8 cellular contexts compared by ENCODE assay signal in the genomic region with DNA sequence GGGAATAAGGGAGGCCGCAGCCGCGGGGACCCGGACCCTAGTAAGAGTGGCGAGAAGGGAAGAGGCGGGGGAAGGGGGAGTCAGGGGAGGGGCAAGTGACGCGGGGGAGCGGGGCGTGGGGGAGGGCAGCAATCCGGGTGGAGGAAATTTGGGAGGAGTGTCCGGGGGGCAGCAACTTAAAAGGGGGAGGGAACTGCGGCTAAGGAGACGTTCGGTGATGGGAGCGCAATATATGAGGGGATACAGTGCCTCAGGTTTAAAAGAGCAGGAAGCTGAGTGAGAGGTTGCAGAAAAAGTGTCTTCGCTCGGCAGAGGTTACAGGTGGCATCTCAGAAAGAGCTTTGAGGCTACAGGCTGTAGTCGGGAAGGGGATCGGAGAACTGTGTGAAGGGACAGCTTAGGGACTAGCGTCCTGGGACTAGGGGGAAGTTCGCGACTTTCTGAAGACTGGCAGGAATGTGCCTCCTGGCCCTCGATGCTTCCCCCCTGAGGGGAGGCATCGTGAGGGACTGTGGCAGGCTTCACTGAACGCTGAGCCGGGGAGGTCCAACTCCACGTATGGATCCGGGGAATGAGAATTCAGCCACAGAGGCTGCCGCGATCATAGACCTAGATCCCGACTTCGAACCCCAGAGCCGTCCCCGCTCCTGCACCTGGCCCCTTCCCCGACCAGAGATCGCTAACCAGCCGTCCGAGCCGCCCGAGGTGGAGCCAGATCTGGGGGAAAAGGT. TPM values are rescaled to one million over a fixed set of nuclear protein-coding genes. Genes with fewer than 3 reads are reported as not detected.
DNase-seq lines count a peak whose midpoint lies in the region; ATAC-seq lines count a peak whose summit lies in the region.

No MANE protein-coding gene starts in this region.

- H3K27me3 ChIP-seq in esophagus (ENCODE audit: control insufficient read depth in 1 of 2, insufficient read depth in 2 of 2, low read length in 2 of 2): no peaks in the 10 kb centered on the region

- peak overlapping the region; percentile 56 to 60 for H3K4me3 ChIP-seq in esophagus (ENCODE audit: low read depth in 1 of 2, low read length in 2 of 2)

- 1 to 24% methylated on average over 41 of the region's 41 CpGs for WGBS in esophagus, 2 donors

- no peaks in the 10 kb centered on the region for H3K36me3 ChIP-seq in esophagus (ENCODE audit: control insufficient read depth in 2 of 2, insufficient read depth in 2 of 2, low read length in 1 of 2)

- no peaks in the 10 kb centered on the region for H3K9me3 Mint-ChIP-seq in natural killer cell treated with Interleukin-12 subunit alpha and Interleukin-12 subunit beta and Interleukin-15 and Interleukin-18, amount 100 ng/mL, for 72 hours

- H3K4me1 ChIP-seq in esophagus (ENCODE audit: control insufficient read depth in 2 of 2, insufficient read depth in 2 of 2, low read length in 1 of 2): no peaks in the 10 kb centered on the region

- peak; percentile 52 for ATAC-seq in T-helper 17 cell
- ATAC-seq in natural killer cell treated with Interleukin-12 subunit alpha and Interleukin-12 subunit beta and Interleukin-15 and Interleukin-18, amount 100 ng/mL, for 72 hours: peak; percentile 71 to 77

- H3K9me3 ChIP-seq in T-helper 17 cell (ENCODE audit: control insufficient read depth, low read length, poor library complexity, severe bottlenecking) (no peaks in the 10 kb centered on the region), esophagus (ENCODE audit: control insufficient read depth in 2 of 2, insufficient read depth in 1 of 2, low read depth in 1 of 2, low read length in 1 of 2) (no peaks in the 10 kb centered on the region)

- H3K27me3 Mint-ChIP-seq in T-helper 17 cell: no peaks in the 10 kb centered on the region
- H3K27me3 Mint-ChIP-seq in natural killer cell treated with Interleukin-12 subunit alpha and Interleukin-12 subunit beta and Interleukin-15 and Interleukin-18, amount 100 ng/mL, for 72 hours: peaks cover 0 to 19% of the 10 kb centered on the region in 2 donors

- peaks cover 27% of the 10 kb centered on the region for H3K4me1 Mint-ChIP-seq in T-helper 17 cell
- peaks cover 19 to 27% of the 10 kb centered on the region in 2 donors for H3K4me1 Mint-ChIP-seq in natural killer cell treated with Interleukin-12 subunit alpha and Interleukin-12 subunit beta and Interleukin-15 and Interleukin-18, amount 100 ng/mL, for 72 hours (ENCODE audit: low read depth in 2 of 2)

- peak; percentile 42 for DNase-seq in activated T-cell treated with anti-CD3 and anti-CD28 coated beads for 24 hours (ENCODE audit: low read depth)
- DNase-seq in activated T-cell treated with anti-CD3 and anti-CD28 coated beads, Interleukin-2, amount 50 U/mL, for 1 hour: no peak
- DNase-seq in HT1080 (ENCODE audit: low read depth): peak; percentile 25
- peak in 1 of 3 donors; percentile 68 for DNase-seq in T-helper 17 cell
- peak; percentile 67 for DNase-seq in natural killer cell treated with Interleukin-12 subunit alpha and Interleukin-12 subunit beta and Interleukin-15 and Interleukin-18, amount 100 ng/mL, for 72 hours (ENCODE audit: low spot score)
- no peak for DNase-seq in mesenteric fat pad (ENCODE audit: low spot score)
- no peak for DNase-seq in effector CD8-positive, alpha-beta T cell (lab: John Stamatoyannopoulos, UW)

- peaks cover under 1% of the 10 kb centered on the region for H3K36me3 Mint-ChIP-seq in T-helper 17 cell (ENCODE audit: low read depth)
- H3K36me3 Mint-ChIP-seq in natural killer cell treated with Interleukin-12 subunit alpha and Interleukin-12 subunit beta and Interleukin-15 and Interleukin-18, amount 100 ng/mL, for 72 hours: no peaks in the 10 kb centered on the region

- peak overlapping the region; percentile 43 to 78 for H3K27ac ChIP-seq in esophagus (ENCODE audit: low read depth in 2 of 2, low read length in 1 of 2)

- peak overlapping the region; percentile 96 for H3K4me3 Mint-ChIP-seq in T-helper 17 cell
- peak overlapping the region; percentile 99 for H3K4me3 Mint-ChIP-seq in natural killer cell treated with Interleukin-12 subunit alpha and Interleukin-12 subunit beta and Interleukin-15 and Interleukin-18, amount 100 ng/mL, for 72 hours

- peak overlapping the region; percentile 88 for H3K27ac Mint-ChIP-seq in T-helper 17 cell
- peak overlapping the region; percentile 77 to 88 for H3K27ac Mint-ChIP-seq in natural killer cell treated with Interleukin-12 subunit alpha and Interleukin-12 subunit beta and Interleukin-15 and Interleukin-18, amount 100 ng/mL, for 72 hours

RNA-seq across cellular contexts. Expression of a gene that starts 0.5 kb away (rescaled TPM):
- total RNA-seq in HT1080 (2014; rRNA removed; shearing (Covaris generic)): 1.2 and 1.8 TPM in 2 replicates
- polyA plus RNA-seq in HT1080 (2015; cell fraction: cytosol; rRNA removed): 2.9 and 3.5 TPM in 2 replicates
- 7.5 and 9.2 TPM in 2 replicates for polyA plus RNA-seq in HT1080 (2015; cell fraction: nucleus; rRNA removed)
- total RNA-seq in T-helper 17 cell (10 to 100 TPM; 23.4 to 40.1 TPM), mesenteric fat pad (24.7 TPM)
- 10 to 100 TPM in 1 of 2 donors, 1 to 10 TPM in 1; 8.4 to 13.0 TPM for polyA plus RNA-seq in esophagus
- 10 to 100 TPM; 10.0 to 20.6 TPM for total RNA-seq in natural killer cell treated with Interleukin-12 subunit alpha and Interleukin-12 subunit beta and Interleukin-15 and Interleukin-18, amount 100 ng/mL, for 72 hours

RNA-seq across cellular contexts. Expression of a gene that starts 10.4 kb away (rescaled TPM):
- total RNA-seq in HT1080 (2014; rRNA removed; shearing (Covaris generic)): not detected in 2 replicates
- polyA plus RNA-seq in HT1080 (2015; cell fraction: cytosol; rRNA removed): not detected in 2 replicates
- polyA plus RNA-seq in HT1080 (2015; cell fraction: nucleus; rRNA removed): not detected in 2 replicates
- total RNA-seq in T-helper 17 cell (10 to 100 TPM; 57.7 to 68.3 TPM), mesenteric fat pad (2.2 TPM)
- polyA plus RNA-seq in esophagus: 1 to 10 TPM in 1 of 2 donors, under 1 TPM in 1; 0.34 to 3.9 TPM
- total RNA-seq in natural killer cell treated with Interleukin-12 subunit alpha and Interleukin-12 subunit beta and Interleukin-15 and Interleukin-18, amount 100 ng/mL, for 72 hours: 10 to 100 TPM; 18.0 to 28.1 TPM

RNA-seq across cellular contexts. Expression of a gene that starts 15.2 kb away (rescaled TPM):
- total RNA-seq in HT1080 (2014; rRNA removed; shearing (Covaris generic)): not detected in 2 replicates
- 0.05 and 0.64 TPM in 2 replicates for polyA plus RNA-seq in HT1080 (2015; cell fraction: cytosol; rRNA removed)
- polyA plus RNA-seq in HT1080 (2015; cell fraction: nucleus; rRNA removed): 0.56 TPM in 1 of 2 replicates, not detected in the other
- total RNA-seq in T-helper 17 cell: 100 to 1,000 TPM; 347 to 400 TPM
- 10 to 100 TPM in 1 of 2 donors, 1 to 10 TPM in 1; 9.2 to 23.1 TPM for polyA plus RNA-seq in esophagus
- 100 to 1,000 TPM; 241 to 512 TPM for total RNA-seq in natural killer cell treated with Interleukin-12 subunit alpha and Interleukin-12 subunit beta and Interleukin-15 and Interleukin-18, amount 100 ng/mL, for 72 hours
- 5.8 TPM for total RNA-seq in mesenteric fat pad

RNA-seq across cellular contexts. Expression of a gene that starts 22.3 kb away (rescaled TPM):
- total RNA-seq in HT1080 (2014; rRNA removed; shearing (Covaris generic)): 10.1 and 13.6 TPM in 2 replicates
- polyA plus RNA-seq in HT1080 (2015; cell fraction: cytosol; rRNA removed): 8.2 and 14.1 TPM in 2 replicates
- polyA plus RNA-seq in HT1080 (2015; cell fraction: nucleus; rRNA removed): 28.2 and 40.6 TPM in 2 replicates
- 10 to 100 TPM; 66.2 to 79.2 TPM for total RNA-seq in T-helper 17 cell
- 10 to 100 TPM in 1 of 2 donors, 1 to 10 TPM in 1; 9.5 to 14.0 TPM for polyA plus RNA-seq in esophagus
- total RNA-seq in natural killer cell treated with Interleukin-12 subunit alpha and Interleukin-12 subunit beta and Interleukin-15 and Interleukin-18, amount 100 ng/mL, for 72 hours: 10 to 100 TPM; 68.5 to 72.9 TPM
- 46.7 TPM for total RNA-seq in mesenteric fat pad

RNA-seq across cellular contexts. Expression of a gene that starts 28.0 kb away (rescaled TPM):
- total RNA-seq in HT1080 (2014; rRNA removed; shearing (Covaris generic)): 61.2 and 68.9 TPM in 2 replicates
- 41.8 and 54.1 TPM in 2 replicates for polyA plus RNA-seq in HT1080 (2015; cell fraction: cytosol; rRNA removed)
- 26.2 and 33.7 TPM in 2 replicates for polyA plus RNA-seq in HT1080 (2015; cell fraction: nucleus; rRNA removed)
- total RNA-seq in T-helper 17 cell: 10 to 100 TPM; 32.4 to 35.4 TPM
- 10 to 100 TPM; 18.9 to 29.4 TPM for polyA plus RNA-seq in esophagus
- 10 to 100 TPM; 43.3 to 51.8 TPM for total RNA-seq in natural killer cell treated with Interleukin-12 subunit alpha and Interleukin-12 subunit beta and Interleukin-15 and Interleukin-18, amount 100 ng/mL, for 72 hours
- 53.6 TPM for total RNA-seq in mesenteric fat pad

Comparison
In these comparisons a context has a peak if more than half of its experiments do, and no peak if none do; other contexts are left out.
1. DNase-seq: peak in activated T-cell treated with anti-CD3 and anti-CD28 coated beads for 24 hours (single experiment), HT1080 (single experiment) and natural killer cell treated with Interleukin-12 subunit alpha and Interleukin-12 subunit beta and Interleukin-15 and Interleukin-18, amount 100 ng/mL, for 72 hours (single experiment); none in activated T-cell treated with anti-CD3 and anti-CD28 coated beads, Interleukin-2, amount 50 U/mL, for 1 hour (single experiment), mesenteric fat pad (single experiment) and effector CD8-positive, alpha-beta T cell (single experiment).
2. RNA of a gene that starts 15.2 kb away (total RNA-seq): 241 to 512 TPM in natural killer cell treated with Interleukin-12 subunit alpha and Interleukin-12 subunit beta and Interleukin-15 and Interleukin-18, amount 100 ng/mL, for 72 hours and 347 to 400 TPM in T-helper 17 cell; 5.8 TPM in mesenteric fat pad (single experiment) and not detected in HT1080; every median in the first group is over 10 times any median in the second.